In genomic region chr19:15239337-15239949, GRCh38 we compare ENCODE assay signal across 1 cellular context.
TF ChIP-seq lines count a peak whose summit lies in the region.

No MANE protein-coding gene starts in this region.

TF ChIP-seq in H1, 55 proteins besides CTCF, POLR2A, EP300 and RAD21:
- TF ChIP-seq EZH2 (IDR thresholded peaks at IDR 0.05; ENCODE audit: low read depth, low read length, severe bottlenecking) (no peak), ZNF274 (IDR thresholded peaks at IDR 0.05; ENCODE audit: borderline replicate concordance, extremely low read depth, low read length) (no peak), SAP30 (IDR thresholded peaks at IDR 0.05; ENCODE audit: insufficient read depth, insufficient replicate concordance, low read length) (no peak), SIX5 (IDR thresholded peaks at IDR 0.05; ENCODE audit: low read depth, low read length) (no peak)
TF ChIP-seq in H1: peak in this region for 0.
